8 cellular contexts compared by ENCODE assay signal in genomic region chr7:1086588-1087461, GRCh38. TPM values are rescaled to one million over a fixed set of nuclear protein-coding genes. Genes with fewer than 3 reads are reported as not detected.
DNase-seq lines count a peak whose midpoint lies in the region; ATAC-seq, FAIRE-seq and TF ChIP-seq lines count a peak whose summit lies in the region.

No MANE protein-coding gene starts in this region.

- CTCF ChIA-PET in HEK293T (lab: Yijun Ruan, JAX) = interaction anchor here (0.5 to 1.6 kb wide), 3 partner anchors 21 to 537 kb away, joined by 3 to 4 read pairs (median 3); no protein-coding TSS in a partner anchor

- TF ChIP-seq CTCF in NB4 (IDR thresholded peaks at IDR 0.05; ENCODE audit: low read depth, low read length) (peak; percentile 72), coronary artery (IDR thresholded peaks at IDR 0.05) (peak; percentile 96), left lung (IDR thresholded peaks at IDR 0.05) (peak; percentile 76 to 92)

- H3K27me3 ChIP-seq in left lung = no peaks in the 10 kb centered on the region

- peak overlapping the region in 1 of 2 donors; percentile 82 for H3K27ac ChIP-seq in coronary artery
- peak overlapping the region; percentile 34 to 65 for H3K27ac ChIP-seq in left lung

- intact Hi-C loops in left lung (cut with DNase I) = loop anchor here in 1 of 2 donors (10.0 kb wide), 1 partner anchor 88 kb away; no protein-coding TSS in a partner anchor

- DNase-seq in GM12891 (ENCODE audit: insufficient read length, low spot score) = peak; percentile 97
- peak; percentile 83 for DNase-seq in HEK293T (ENCODE audit: extremely low spot score)
- peak; percentile 79 for DNase-seq in NB4 (ENCODE audit: low read depth)
- peak; percentile 83 for DNase-seq in activated CD4-positive, alpha-beta T cell treated with anti-CD3 and anti-CD28 coated beads for 48 hours
- peak; percentile 79 for DNase-seq in coronary artery (ENCODE audit: low spot score)
- DNase-seq in left lung = peak; percentile 67 to 90
- DNase-seq in stimulated activated CD4-positive, alpha-beta T cell treated with anti-CD3 and anti-CD28 coated beads, Interleukin-4, amount 100 ng/mL, for 4 hours = peak; percentile 55 to 70
- no peak for DNase-seq in DMS114 treated with DMSO at 0.1 percent for 48 hours (lab: John Stamatoyannopoulos, UW; ENCODE audit: unreplicated experiment)

- H3K4me3 ChIP-seq in NB4 (ENCODE audit: low read depth, low read length) (no peak overlapping the region), coronary artery (peak overlapping the region; percentile 68), left lung (peak overlapping the region; percentile 23 to 41)

- peaks cover 14 to 59% of the 10 kb centered on the region in 2 donors for H3K4me1 ChIP-seq in left lung

- peak; percentile 92 for FAIRE-seq in GM12891 (lab: Jason Lieb, UNC)

- POLR2A ChIA-PET in HEK293T (lab: Yijun Ruan, JAX) = no interaction called here

- peak; percentile 89 for ATAC-seq in left lung

- H3K9me3 ChIP-seq in left lung = no peaks in the 10 kb centered on the region

- TF ChIP-seq POLR2A in GM12891 (IDR thresholded peaks at IDR 0.05; ENCODE audit: low read depth, low read length) (no peak), NB4 (IDR thresholded peaks at IDR 0.05; ENCODE audit: extremely low read depth, insufficient read length) (no peak)

- peaks cover 0 to 6% of the 10 kb centered on the region in 2 donors for H3K36me3 ChIP-seq in left lung

TF ChIP-seq in GM12891, 5 proteins besides CTCF, POLR2A, EP300 and RAD21:
- TF ChIP-seq POU2F2 (IDR thresholded peaks at IDR 0.05; ENCODE audit: low read depth, low read length) (no peak), PAX5 (IDR thresholded peaks at IDR 0.05; ENCODE audit: insufficient read depth, low read length, severe bottlenecking) (no peak), POLR2AphosphoS5 (IDR thresholded peaks at IDR 0.05; ENCODE audit: low read depth, low read length) (no peak), TAF1 (IDR thresholded peaks at IDR 0.05; ENCODE audit: low read depth, low read length) (no peak), SPI1 (IDR thresholded peaks at IDR 0.05; ENCODE audit: low read depth, low read length) (no peak)

TF ChIP-seq in HEK293T, 16 proteins besides CTCF, POLR2A, EP300 and RAD21:
- no peak for TF ChIP-seq FOXK2 (IDR thresholded peaks at IDR 0.05)
- TF ChIP-seq L3MBTL2 (conservative IDR thresholded peaks at IDR 0.05) = 0 out of 2 replicates have a peak, but pooled peaks have one; percentile 41

RNA-seq across cellular contexts. Expression of gene GPER1, which starts 1.1 kb away (rescaled TPM):
- polyA plus RNA-seq in GM12891 (2012; ENCODE audit: low read depth, missing spikeins) = 6.5 TPM
- 10 to 100 TPM in 1 of 2 donors, 1 to 10 TPM in 1; 8.1 to 11.6 TPM for total RNA-seq in left lung

RNA-seq across cellular contexts. Expression of gene GPR146, which starts 42.5 kb away (rescaled TPM):
- 3.0 TPM for polyA plus RNA-seq in GM12891 (2012; ENCODE audit: low read depth, missing spikeins)
- total RNA-seq in left lung = 10 to 100 TPM; 16.7 to 18.9 TPM
